ENCODE assay signal across 18 cellular contexts in genomic region chr1:157411064-157411463, GRCh38.
DNase-seq lines count a peak whose midpoint lies in the region; ATAC-seq and TF ChIP-seq lines count a peak whose summit lies in the region.
"Had no signal": no experiment of that assay in that cellular context is flagged by ENCODE, and none has a peak within 500 bp of the region (broad histone marks: within the 10 kb centered on the region; RNA-seq: fewer than 3 reads in every experiment).

No MANE protein-coding gene starts in this region.

- CTCF ChIA-PET in activated CD8-positive, alpha-beta T cell treated with anti-CD3 and anti-CD28 coated beads, Interleukin-2, amount 10 ng/mL, durations not matched to agents 7 days and 5 days (lab: Charles Lee): interaction anchor here (1.0 kb wide), 1 partner anchor 9 kb away, joined by 3 read pairs; no protein-coding TSS in a partner anchor
- CTCF ChIA-PET in activated CD8-positive, alpha-beta T cell treated with anti-CD3 and anti-CD28 coated beads for 36 hours (lab: Charles Lee): no interaction called here
- CTCF ChIA-PET in activated CD4-positive, alpha-beta T cell treated with anti-CD3 and anti-CD28 coated beads for 36 hours (lab: Charles Lee): no interaction called here

- TF ChIP-seq POLR2A in esophagus muscularis mucosa (IDR thresholded peaks at IDR 0.05; ENCODE audit: low read depth): no peak

- H3K27me3 ChIP-seq in esophagus muscularis mucosa: no peaks in the 10 kb centered on the region
- H3K27me3 ChIP-seq: BLaER1 had no signal

- DNase-seq in activated CD8-positive, alpha-beta T cell treated with anti-CD3 and anti-CD28 coated beads, Interleukin-2, amount 10 ng/mL, durations not matched to agents 7 days and 5 days: peak; percentile 9
- no peak for DNase-seq in activated CD8-positive, alpha-beta T cell treated with anti-CD3 and anti-CD28 coated beads for 36 hours
- peak; percentile 86 for DNase-seq in esophagus muscularis mucosa (ENCODE audit: extremely low spot score)
- no peak for DNase-seq in stimulated activated effector memory CD8-positive, alpha-beta T cell treated with anti-CD3 and anti-CD28 coated beads, Interleukin-12 subunit alpha, Interleukin-12 subunit beta, amount 100 ng/mL, for 72 hours (ENCODE audit: low spot score in 2 of 2)
- no peak for DNase-seq in activated CD4-positive, alpha-beta T cell treated with anti-CD3 and anti-CD28 coated beads for 36 hours
- DNase-seq: Caco-2; CD4-positive, CD25-positive, alpha-beta regulatory T cell; CD8-positive, alpha-beta T cell; DMS153; DND-41; GOT3; HFFc6 had no signal

- no peak overlapping the region for H3K4me3 ChIP-seq in esophagus muscularis mucosa
- H3K4me3 ChIP-seq: BLaER1, HAP-1 had no signal

- no peak overlapping the region for H3K4me3 Mint-ChIP-seq in activated CD8-positive, alpha-beta T cell treated with anti-CD3 and anti-CD28 coated beads, Interleukin-2, amount 10 ng/mL, durations not matched to agents 7 days and 5 days
- H3K4me3 Mint-ChIP-seq in activated CD8-positive, alpha-beta T cell treated with anti-CD3 and anti-CD28 coated beads for 36 hours: no peak overlapping the region
- no peak overlapping the region for H3K4me3 Mint-ChIP-seq in stimulated activated effector memory CD8-positive, alpha-beta T cell treated with anti-CD3 and anti-CD28 coated beads, Interleukin-12 subunit alpha, Interleukin-12 subunit beta, amount 100 ng/mL, for 72 hours
- no peak overlapping the region for H3K4me3 Mint-ChIP-seq in activated CD4-positive, alpha-beta T cell treated with anti-CD3 and anti-CD28 coated beads for 36 hours
- H3K4me3 Mint-ChIP-seq: B cell; CD4-positive, CD25-positive, alpha-beta regulatory T cell; CD8-positive, alpha-beta T cell; HFFc6 had no signal

- H3K9me3 Mint-ChIP-seq in activated CD8-positive, alpha-beta T cell treated with anti-CD3 and anti-CD28 coated beads, Interleukin-2, amount 10 ng/mL, durations not matched to agents 7 days and 5 days (ENCODE audit: insufficient read depth): no peaks in the 10 kb centered on the region
- no peaks in the 10 kb centered on the region for H3K9me3 Mint-ChIP-seq in activated CD8-positive, alpha-beta T cell treated with anti-CD3 and anti-CD28 coated beads for 36 hours
- H3K9me3 Mint-ChIP-seq in stimulated activated effector memory CD8-positive, alpha-beta T cell treated with anti-CD3 and anti-CD28 coated beads, Interleukin-12 subunit alpha, Interleukin-12 subunit beta, amount 100 ng/mL, for 72 hours: no peaks in the 10 kb centered on the region
- no peaks in the 10 kb centered on the region for H3K9me3 Mint-ChIP-seq in activated CD4-positive, alpha-beta T cell treated with anti-CD3 and anti-CD28 coated beads for 36 hours (ENCODE audit: low read depth)
- H3K9me3 Mint-ChIP-seq: CD4-positive, CD25-positive, alpha-beta regulatory T cell; CD8-positive, alpha-beta T cell; HFFc6 had no signal

- no peaks in the 10 kb centered on the region for H3K36me3 ChIP-seq in esophagus muscularis mucosa
- H3K36me3 ChIP-seq: BLaER1, HAP-1 had no signal

- no peak for ATAC-seq in activated CD8-positive, alpha-beta T cell treated with anti-CD3 and anti-CD28 coated beads, Interleukin-2, amount 10 ng/mL, durations not matched to agents 7 days and 5 days
- no peak for ATAC-seq in activated CD8-positive, alpha-beta T cell treated with anti-CD3 and anti-CD28 coated beads for 36 hours
- peak; percentile 3 for ATAC-seq in stimulated activated effector memory CD8-positive, alpha-beta T cell treated with anti-CD3 and anti-CD28 coated beads, Interleukin-12 subunit alpha, Interleukin-12 subunit beta, amount 100 ng/mL, for 72 hours
- no peak for ATAC-seq in activated CD4-positive, alpha-beta T cell treated with anti-CD3 and anti-CD28 coated beads for 36 hours
- no peak for ATAC-seq in HG03469 (IDR thresholded peaks at IDR 0.05; ENCODE audit: unreplicated experiment)
- ATAC-seq: CD8-positive, alpha-beta T cell had no signal

- no peak overlapping the region for H3K27ac ChIP-seq in esophagus muscularis mucosa (replicated peaks in 1 of 4)
- H3K27ac ChIP-seq: 22Rv1, BLaER1, C4-2B had no signal

- no peaks in the 10 kb centered on the region for H3K9me3 ChIP-seq in esophagus muscularis mucosa
- H3K9me3 ChIP-seq: BLaER1, Caco-2, HAP-1 had no signal

- no peaks in the 10 kb centered on the region for H3K4me1 ChIP-seq in esophagus muscularis mucosa
- H3K4me1 ChIP-seq: Caco-2, HAP-1 had no signal

- TF ChIP-seq CTCF in activated CD8-positive, alpha-beta T cell treated with anti-CD3 and anti-CD28 coated beads for 36 hours (IDR thresholded peaks at IDR 0.05): no peak
- TF ChIP-seq CTCF in esophagus muscularis mucosa (IDR thresholded peaks at IDR 0.05): no peak

- POLR2A ChIA-PET in activated CD8-positive, alpha-beta T cell treated with anti-CD3 and anti-CD28 coated beads, Interleukin-2, amount 10 ng/mL, durations not matched to agents 7 days and 5 days (lab: Charles Lee): no interaction called here
- POLR2A ChIA-PET in activated CD8-positive, alpha-beta T cell treated with anti-CD3 and anti-CD28 coated beads for 36 hours (lab: Charles Lee): no interaction called here
- POLR2A ChIA-PET in activated CD4-positive, alpha-beta T cell treated with anti-CD3 and anti-CD28 coated beads for 36 hours (lab: Charles Lee): no interaction called here

- no peak for TF ChIP-seq EP300 in esophagus muscularis mucosa (IDR thresholded peaks at IDR 0.05)

- no CpG with 5 or more reads among the region's 2 CpGs for WGBS in esophagus muscularis mucosa

- H3K4me1 Mint-ChIP-seq in activated CD8-positive, alpha-beta T cell treated with anti-CD3 and anti-CD28 coated beads, Interleukin-2, amount 10 ng/mL, durations not matched to agents 7 days and 5 days (ENCODE audit: low read depth): peaks cover 3% of the 10 kb centered on the region
- no peaks in the 10 kb centered on the region for H3K4me1 Mint-ChIP-seq in activated CD8-positive, alpha-beta T cell treated with anti-CD3 and anti-CD28 coated beads for 36 hours (ENCODE audit: low read depth)
- no peaks in the 10 kb centered on the region for H3K4me1 Mint-ChIP-seq in stimulated activated effector memory CD8-positive, alpha-beta T cell treated with anti-CD3 and anti-CD28 coated beads, Interleukin-12 subunit alpha, Interleukin-12 subunit beta, amount 100 ng/mL, for 72 hours
- H3K4me1 Mint-ChIP-seq in activated CD4-positive, alpha-beta T cell treated with anti-CD3 and anti-CD28 coated beads for 36 hours: no peaks in the 10 kb centered on the region
- H3K4me1 Mint-ChIP-seq: B cell; CD4-positive, CD25-positive, alpha-beta regulatory T cell had no signal

- no peak overlapping the region for H3K27ac Mint-ChIP-seq in activated CD8-positive, alpha-beta T cell treated with anti-CD3 and anti-CD28 coated beads, Interleukin-2, amount 10 ng/mL, durations not matched to agents 7 days and 5 days
- no peak overlapping the region for H3K27ac Mint-ChIP-seq in activated CD8-positive, alpha-beta T cell treated with anti-CD3 and anti-CD28 coated beads for 36 hours
- H3K27ac Mint-ChIP-seq in stimulated activated effector memory CD8-positive, alpha-beta T cell treated with anti-CD3 and anti-CD28 coated beads, Interleukin-12 subunit alpha, Interleukin-12 subunit beta, amount 100 ng/mL, for 72 hours: no peak overlapping the region
- H3K27ac Mint-ChIP-seq in activated CD4-positive, alpha-beta T cell treated with anti-CD3 and anti-CD28 coated beads for 36 hours: no peak overlapping the region
- H3K27ac Mint-ChIP-seq: B cell; CD4-positive, CD25-positive, alpha-beta regulatory T cell; CD8-positive, alpha-beta T cell; HFFc6 had no signal

- peaks cover 6% of the 10 kb centered on the region for H3K27me3 Mint-ChIP-seq in activated CD8-positive, alpha-beta T cell treated with anti-CD3 and anti-CD28 coated beads, Interleukin-2, amount 10 ng/mL, durations not matched to agents 7 days and 5 days (ENCODE audit: low read depth)
- no peaks in the 10 kb centered on the region for H3K27me3 Mint-ChIP-seq in activated CD8-positive, alpha-beta T cell treated with anti-CD3 and anti-CD28 coated beads for 36 hours
- peaks cover 3% of the 10 kb centered on the region for H3K27me3 Mint-ChIP-seq in activated CD4-positive, alpha-beta T cell treated with anti-CD3 and anti-CD28 coated beads for 36 hours

- no peaks in the 10 kb centered on the region for H3K36me3 Mint-ChIP-seq in activated CD8-positive, alpha-beta T cell treated with anti-CD3 and anti-CD28 coated beads, Interleukin-2, amount 10 ng/mL, durations not matched to agents 7 days and 5 days (ENCODE audit: low read depth)
- no peaks in the 10 kb centered on the region for H3K36me3 Mint-ChIP-seq in activated CD8-positive, alpha-beta T cell treated with anti-CD3 and anti-CD28 coated beads for 36 hours (ENCODE audit: low read depth)
- H3K36me3 Mint-ChIP-seq in stimulated activated effector memory CD8-positive, alpha-beta T cell treated with anti-CD3 and anti-CD28 coated beads, Interleukin-12 subunit alpha, Interleukin-12 subunit beta, amount 100 ng/mL, for 72 hours: no peaks in the 10 kb centered on the region
- H3K36me3 Mint-ChIP-seq in activated CD4-positive, alpha-beta T cell treated with anti-CD3 and anti-CD28 coated beads for 36 hours (ENCODE audit: low read depth): no peaks in the 10 kb centered on the region
- H3K36me3 Mint-ChIP-seq: CD4-positive, CD25-positive, alpha-beta regulatory T cell; CD8-positive, alpha-beta T cell had no signal

- intact Hi-C loops in activated CD8-positive, alpha-beta T cell treated with anti-CD3 and anti-CD28 coated beads for 36 hours (cut with micrococcal nuclease): no loop called here
- intact Hi-C loops in esophagus muscularis mucosa (cut with DNase I): no loop called here
- intact Hi-C loops in activated CD4-positive, alpha-beta T cell treated with anti-CD3 and anti-CD28 coated beads for 36 hours (cut with DNase I, micrococcal nuclease): no loop called here

Comparison
In these comparisons a context has a peak if more than half of its experiments do, and no peak if none do; other contexts are left out.
1. DNase-seq: peak in activated CD8-positive, alpha-beta T cell treated with anti-CD3 and anti-CD28 coated beads, Interleukin-2, amount 10 ng/mL, durations not matched to agents 7 days and 5 days (single experiment) and esophagus muscularis mucosa (single experiment); none in activated CD8-positive, alpha-beta T cell treated with anti-CD3 and anti-CD28 coated beads for 36 hours (single experiment), stimulated activated effector memory CD8-positive, alpha-beta T cell treated with anti-CD3 and anti-CD28 coated beads, Interleukin-12 subunit alpha, Interleukin-12 subunit beta, amount 100 ng/mL, for 72 hours (0 of 2) and activated CD4-positive, alpha-beta T cell treated with anti-CD3 and anti-CD28 coated beads for 36 hours (single experiment).